ENCODE assay signal across 1 cellular context in the genomic region with DNA sequence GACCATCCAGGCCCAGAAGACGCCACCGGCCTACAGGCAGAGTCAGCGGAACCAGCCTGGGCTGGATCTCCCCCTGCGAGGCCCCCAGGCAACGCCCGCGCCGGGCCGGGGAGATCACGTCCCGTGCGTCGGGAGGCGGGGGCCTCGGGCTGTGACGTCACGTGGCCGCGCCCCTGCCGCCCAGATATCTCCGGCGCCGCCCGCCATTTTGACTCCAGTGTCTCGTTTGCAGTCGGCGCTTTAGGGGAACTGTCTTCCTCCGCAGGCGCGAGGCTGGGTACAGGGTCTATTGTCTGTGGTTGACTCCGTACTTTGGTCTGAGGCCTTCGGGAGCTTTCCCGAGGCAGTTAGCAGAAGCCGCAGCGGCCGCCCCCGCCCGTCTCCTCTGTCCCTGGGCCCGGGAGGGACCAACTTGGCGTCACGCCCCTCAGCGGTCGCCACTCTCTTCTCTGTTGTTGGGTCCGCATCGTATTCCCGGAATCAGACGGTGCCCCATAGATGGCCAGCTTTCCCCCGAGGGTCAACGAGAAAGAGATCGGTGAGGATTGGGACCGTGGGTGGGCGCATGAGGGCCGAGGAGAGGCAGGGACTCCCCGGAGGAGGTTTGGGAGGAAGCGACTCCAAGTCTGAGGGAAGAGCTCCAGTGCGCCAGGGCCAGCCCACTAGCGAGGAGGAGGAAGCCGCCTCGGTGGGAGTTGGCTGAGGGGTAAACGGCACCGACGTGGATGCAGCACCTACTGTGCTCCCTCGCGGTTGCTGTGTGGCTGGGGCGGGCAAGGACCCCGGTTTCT.
TF ChIP-seq lines count a peak whose summit lies in the region.

A gene with protein sequence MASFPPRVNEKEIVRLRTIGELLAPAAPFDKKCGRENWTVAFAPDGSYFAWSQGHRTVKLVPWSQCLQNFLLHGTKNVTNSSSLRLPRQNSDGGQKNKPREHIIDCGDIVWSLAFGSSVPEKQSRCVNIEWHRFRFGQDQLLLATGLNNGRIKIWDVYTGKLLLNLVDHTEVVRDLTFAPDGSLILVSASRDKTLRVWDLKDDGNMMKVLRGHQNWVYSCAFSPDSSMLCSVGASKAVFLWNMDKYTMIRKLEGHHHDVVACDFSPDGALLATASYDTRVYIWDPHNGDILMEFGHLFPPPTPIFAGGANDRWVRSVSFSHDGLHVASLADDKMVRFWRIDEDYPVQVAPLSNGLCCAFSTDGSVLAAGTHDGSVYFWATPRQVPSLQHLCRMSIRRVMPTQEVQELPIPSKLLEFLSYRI (plus strand): TSS at position 217 of the 791 bp plus-strand sequence. CDS start 282 bp downstream, at position 499.

TF ChIP-seq in K562, 482 proteins besides CTCF, POLR2A, EP300 and RAD21 (continued from another document and continues in another):
- TF ChIP-seq, protein P1, sequence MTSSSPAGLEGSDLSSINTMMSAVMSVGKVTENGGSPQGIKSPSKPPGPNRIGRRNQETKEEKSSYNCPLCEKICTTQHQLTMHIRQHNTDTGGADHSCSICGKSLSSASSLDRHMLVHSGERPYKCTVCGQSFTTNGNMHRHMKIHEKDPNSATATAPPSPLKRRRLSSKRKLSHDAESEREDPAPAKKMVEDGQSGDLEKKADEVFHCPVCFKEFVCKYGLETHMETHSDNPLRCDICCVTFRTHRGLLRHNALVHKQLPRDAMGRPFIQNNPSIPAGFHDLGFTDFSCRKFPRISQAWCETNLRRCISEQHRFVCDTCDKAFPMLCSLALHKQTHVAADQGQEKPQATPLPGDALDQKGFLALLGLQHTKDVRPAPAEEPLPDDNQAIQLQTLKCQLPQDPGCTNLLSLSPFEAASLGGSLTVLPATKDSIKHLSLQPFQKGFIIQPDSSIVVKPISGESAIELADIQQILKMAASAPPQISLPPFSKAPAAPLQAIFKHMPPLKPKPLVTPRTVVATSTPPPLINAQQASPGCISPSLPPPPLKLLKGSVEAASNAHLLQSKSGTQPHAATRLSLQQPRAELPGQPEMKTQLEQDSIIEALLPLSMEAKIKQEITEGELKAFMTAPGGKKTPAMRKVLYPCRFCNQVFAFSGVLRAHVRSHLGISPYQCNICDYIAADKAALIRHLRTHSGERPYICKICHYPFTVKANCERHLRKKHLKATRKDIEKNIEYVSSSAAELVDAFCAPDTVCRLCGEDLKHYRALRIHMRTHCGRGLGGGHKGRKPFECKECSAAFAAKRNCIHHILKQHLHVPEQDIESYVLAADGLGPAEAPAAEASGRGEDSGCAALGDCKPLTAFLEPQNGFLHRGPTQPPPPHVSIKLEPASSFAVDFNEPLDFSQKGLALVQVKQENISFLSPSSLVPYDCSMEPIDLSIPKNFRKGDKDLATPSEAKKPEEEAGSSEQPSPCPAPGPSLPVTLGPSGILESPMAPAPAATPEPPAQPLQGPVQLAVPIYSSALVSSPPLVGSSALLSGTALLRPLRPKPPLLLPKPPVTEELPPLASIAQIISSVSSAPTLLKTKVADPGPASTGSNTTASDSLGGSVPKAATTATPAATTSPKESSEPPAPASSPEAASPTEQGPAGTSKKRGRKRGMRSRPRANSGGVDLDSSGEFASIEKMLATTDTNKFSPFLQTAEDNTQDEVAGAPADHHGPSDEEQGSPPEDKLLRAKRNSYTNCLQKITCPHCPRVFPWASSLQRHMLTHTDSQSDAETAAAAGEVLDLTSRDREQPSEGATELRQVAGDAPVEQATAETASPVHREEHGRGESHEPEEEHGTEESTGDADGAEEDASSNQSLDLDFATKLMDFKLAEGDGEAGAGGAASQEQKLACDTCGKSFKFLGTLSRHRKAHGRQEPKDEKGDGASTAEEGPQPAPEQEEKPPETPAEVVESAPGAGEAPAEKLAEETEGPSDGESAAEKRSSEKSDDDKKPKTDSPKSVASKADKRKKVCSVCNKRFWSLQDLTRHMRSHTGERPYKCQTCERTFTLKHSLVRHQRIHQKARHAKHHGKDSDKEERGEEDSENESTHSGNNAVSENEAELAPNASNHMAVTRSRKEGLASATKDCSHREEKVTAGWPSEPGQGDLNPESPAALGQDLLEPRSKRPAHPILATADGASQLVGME (CRISPR knock-in tag; IDR thresholded peaks at IDR 0.05): peak; percentile 67; the same call in 1 of the 2 replicates
- TF ChIP-seq SMARCA5 (IDR thresholded peaks at IDR 0.05) (peak; percentile 52; the same call in 1 of the 2 replicates), JUND (IDR thresholded peaks at IDR 0.05; ENCODE audit: borderline replicate concordance, low read depth, low read length) (peak; percentile 71), JUND (tag; IDR thresholded peaks at IDR 0.05; ENCODE audit: borderline replicate concordance, low read depth, low read length) (no peak; the same call in 2 of the 3 replicates), BRD4 (IDR thresholded peaks at IDR 0.05) (peak; percentile 78; the same call in 1 of the 2 replicates), PHF20 (IDR thresholded peaks at IDR 0.05; ENCODE audit: partially characterized antibody) (peak; percentile 60), GABPB2 (CRISPR knock-in tag; conservative IDR thresholded peaks at IDR 0.05) (no peak), ZNF436 (CRISPR knock-in tag; IDR thresholded peaks at IDR 0.05) (no peak; the same call in 1 of the 2 replicates), SIN3A (IDR thresholded peaks at IDR 0.05; ENCODE audit: borderline replicate concordance in 2 of 2, control insufficient read depth in 1 of 2, low read depth in 2 of 2, low read length in 2 of 2) (peak; percentile 58 to 74; a peak in 2 of 4 replicates), NBN (IDR thresholded peaks at IDR 0.05; ENCODE audit: low read depth) (peak; percentile 97), SRSF7 (optimal IDR thresholded peaks at IDR 0.05; ENCODE audit: low read depth, low read length) (no peak), ELF4 (CRISPR knock-in tag; IDR thresholded peaks at IDR 0.05) (peak; percentile 51; the same call in 1 of the 2 replicates), CREM (IDR thresholded peaks at IDR 0.05; ENCODE audit: low read depth) (peak; percentile 97), FOXK1 (CRISPR knock-in tag; IDR thresholded peaks at IDR 0.05; ENCODE audit: borderline replicate concordance) (no peak), CBX1 (IDR thresholded peaks at IDR 0.05; ENCODE audit: low read depth) (peak; percentile 91), KLF16 (IDR thresholded peaks at IDR 0.05) (peak; percentile 81), FOSL1 (tag; conservative IDR thresholded peaks at IDR 0.05) (peak; percentile 42; the same call in 1 of the 2 replicates), ZNF766 (CRISPR knock-in tag; conservative IDR thresholded peaks at IDR 0.05) (0 out of 2 replicates have a peak, but pooled peaks have one; percentile 26), SUPT5H (IDR thresholded peaks at IDR 0.05) (peak; percentile 99), ZFP36 (IDR thresholded peaks at IDR 0.05; ENCODE audit: low read depth, low read length, partially characterized antibody) (peak; percentile 10)
- TF ChIP-seq, protein P2, sequence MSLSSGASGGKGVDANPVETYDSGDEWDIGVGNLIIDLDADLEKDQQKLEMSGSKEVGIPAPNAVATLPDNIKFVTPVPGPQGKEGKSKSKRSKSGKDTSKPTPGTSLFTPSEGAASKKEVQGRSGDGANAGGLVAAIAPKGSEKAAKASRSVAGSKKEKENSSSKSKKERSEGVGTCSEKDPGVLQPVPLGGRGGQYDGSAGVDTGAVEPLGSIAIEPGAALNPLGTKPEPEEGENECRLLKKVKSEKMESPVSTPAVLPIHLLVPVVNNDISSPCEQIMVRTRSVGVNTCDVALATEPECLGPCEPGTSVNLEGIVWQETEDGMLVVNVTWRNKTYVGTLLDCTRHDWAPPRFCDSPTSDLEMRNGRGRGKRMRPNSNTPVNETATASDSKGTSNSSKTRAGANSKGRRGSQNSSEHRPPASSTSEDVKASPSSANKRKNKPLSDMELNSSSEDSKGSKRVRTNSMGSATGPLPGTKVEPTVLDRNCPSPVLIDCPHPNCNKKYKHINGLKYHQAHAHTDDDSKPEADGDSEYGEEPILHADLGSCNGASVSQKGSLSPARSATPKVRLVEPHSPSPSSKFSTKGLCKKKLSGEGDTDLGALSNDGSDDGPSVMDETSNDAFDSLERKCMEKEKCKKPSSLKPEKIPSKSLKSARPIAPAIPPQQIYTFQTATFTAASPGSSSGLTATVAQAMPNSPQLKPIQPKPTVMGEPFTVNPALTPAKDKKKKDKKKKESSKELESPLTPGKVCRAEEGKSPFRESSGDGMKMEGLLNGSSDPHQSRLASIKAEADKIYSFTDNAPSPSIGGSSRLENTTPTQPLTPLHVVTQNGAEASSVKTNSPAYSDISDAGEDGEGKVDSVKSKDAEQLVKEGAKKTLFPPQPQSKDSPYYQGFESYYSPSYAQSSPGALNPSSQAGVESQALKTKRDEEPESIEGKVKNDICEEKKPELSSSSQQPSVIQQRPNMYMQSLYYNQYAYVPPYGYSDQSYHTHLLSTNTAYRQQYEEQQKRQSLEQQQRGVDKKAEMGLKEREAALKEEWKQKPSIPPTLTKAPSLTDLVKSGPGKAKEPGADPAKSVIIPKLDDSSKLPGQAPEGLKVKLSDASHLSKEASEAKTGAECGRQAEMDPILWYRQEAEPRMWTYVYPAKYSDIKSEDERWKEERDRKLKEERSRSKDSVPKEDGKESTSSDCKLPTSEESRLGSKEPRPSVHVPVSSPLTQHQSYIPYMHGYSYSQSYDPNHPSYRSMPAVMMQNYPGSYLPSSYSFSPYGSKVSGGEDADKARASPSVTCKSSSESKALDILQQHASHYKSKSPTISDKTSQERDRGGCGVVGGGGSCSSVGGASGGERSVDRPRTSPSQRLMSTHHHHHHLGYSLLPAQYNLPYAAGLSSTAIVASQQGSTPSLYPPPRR (CRISPR knock-in tag; IDR thresholded peaks at IDR 0.05; ENCODE audit: borderline replicate concordance): 0 out of 2 replicates have a peak, but pooled peaks have one; percentile 49
- TF ChIP-seq, protein P3, sequence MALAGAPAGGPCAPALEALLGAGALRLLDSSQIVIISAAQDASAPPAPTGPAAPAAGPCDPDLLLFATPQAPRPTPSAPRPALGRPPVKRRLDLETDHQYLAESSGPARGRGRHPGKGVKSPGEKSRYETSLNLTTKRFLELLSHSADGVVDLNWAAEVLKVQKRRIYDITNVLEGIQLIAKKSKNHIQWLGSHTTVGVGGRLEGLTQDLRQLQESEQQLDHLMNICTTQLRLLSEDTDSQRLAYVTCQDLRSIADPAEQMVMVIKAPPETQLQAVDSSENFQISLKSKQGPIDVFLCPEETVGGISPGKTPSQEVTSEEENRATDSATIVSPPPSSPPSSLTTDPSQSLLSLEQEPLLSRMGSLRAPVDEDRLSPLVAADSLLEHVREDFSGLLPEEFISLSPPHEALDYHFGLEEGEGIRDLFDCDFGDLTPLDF (CRISPR knock-in tag; IDR thresholded peaks at IDR 0.05): peak; percentile 71; the same call in 1 of the 2 replicates
- TF ChIP-seq, protein P4, sequence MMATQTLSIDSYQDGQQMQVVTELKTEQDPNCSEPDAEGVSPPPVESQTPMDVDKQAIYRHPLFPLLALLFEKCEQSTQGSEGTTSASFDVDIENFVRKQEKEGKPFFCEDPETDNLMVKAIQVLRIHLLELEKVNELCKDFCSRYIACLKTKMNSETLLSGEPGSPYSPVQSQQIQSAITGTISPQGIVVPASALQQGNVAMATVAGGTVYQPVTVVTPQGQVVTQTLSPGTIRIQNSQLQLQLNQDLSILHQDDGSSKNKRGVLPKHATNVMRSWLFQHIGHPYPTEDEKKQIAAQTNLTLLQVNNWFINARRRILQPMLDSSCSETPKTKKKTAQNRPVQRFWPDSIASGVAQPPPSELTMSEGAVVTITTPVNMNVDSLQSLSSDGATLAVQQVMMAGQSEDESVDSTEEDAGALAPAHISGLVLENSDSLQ (IDR thresholded peaks at IDR 0.05): no peak
- TF ChIP-seq, protein P5, sequence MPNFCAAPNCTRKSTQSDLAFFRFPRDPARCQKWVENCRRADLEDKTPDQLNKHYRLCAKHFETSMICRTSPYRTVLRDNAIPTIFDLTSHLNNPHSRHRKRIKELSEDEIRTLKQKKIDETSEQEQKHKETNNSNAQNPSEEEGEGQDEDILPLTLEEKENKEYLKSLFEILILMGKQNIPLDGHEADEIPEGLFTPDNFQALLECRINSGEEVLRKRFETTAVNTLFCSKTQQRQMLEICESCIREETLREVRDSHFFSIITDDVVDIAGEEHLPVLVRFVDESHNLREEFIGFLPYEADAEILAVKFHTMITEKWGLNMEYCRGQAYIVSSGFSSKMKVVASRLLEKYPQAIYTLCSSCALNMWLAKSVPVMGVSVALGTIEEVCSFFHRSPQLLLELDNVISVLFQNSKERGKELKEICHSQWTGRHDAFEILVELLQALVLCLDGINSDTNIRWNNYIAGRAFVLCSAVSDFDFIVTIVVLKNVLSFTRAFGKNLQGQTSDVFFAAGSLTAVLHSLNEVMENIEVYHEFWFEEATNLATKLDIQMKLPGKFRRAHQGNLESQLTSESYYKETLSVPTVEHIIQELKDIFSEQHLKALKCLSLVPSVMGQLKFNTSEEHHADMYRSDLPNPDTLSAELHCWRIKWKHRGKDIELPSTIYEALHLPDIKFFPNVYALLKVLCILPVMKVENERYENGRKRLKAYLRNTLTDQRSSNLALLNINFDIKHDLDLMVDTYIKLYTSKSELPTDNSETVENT (CRISPR knock-in tag; IDR thresholded peaks at IDR 0.05): peak; percentile 49; the same call in 1 of the 2 replicates
- TF ChIP-seq, protein P6, sequence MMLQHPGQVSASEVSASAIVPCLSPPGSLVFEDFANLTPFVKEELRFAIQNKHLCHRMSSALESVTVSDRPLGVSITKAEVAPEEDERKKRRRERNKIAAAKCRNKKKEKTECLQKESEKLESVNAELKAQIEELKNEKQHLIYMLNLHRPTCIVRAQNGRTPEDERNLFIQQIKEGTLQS (IDR thresholded peaks at IDR 0.05): peak; percentile 68
- TF ChIP-seq, protein P6 (CRISPR knock-in tag; conservative IDR thresholded peaks at IDR 0.05): peak; percentile 65; the same call in 1 of the 2 replicates
- TF ChIP-seq, protein P7, sequence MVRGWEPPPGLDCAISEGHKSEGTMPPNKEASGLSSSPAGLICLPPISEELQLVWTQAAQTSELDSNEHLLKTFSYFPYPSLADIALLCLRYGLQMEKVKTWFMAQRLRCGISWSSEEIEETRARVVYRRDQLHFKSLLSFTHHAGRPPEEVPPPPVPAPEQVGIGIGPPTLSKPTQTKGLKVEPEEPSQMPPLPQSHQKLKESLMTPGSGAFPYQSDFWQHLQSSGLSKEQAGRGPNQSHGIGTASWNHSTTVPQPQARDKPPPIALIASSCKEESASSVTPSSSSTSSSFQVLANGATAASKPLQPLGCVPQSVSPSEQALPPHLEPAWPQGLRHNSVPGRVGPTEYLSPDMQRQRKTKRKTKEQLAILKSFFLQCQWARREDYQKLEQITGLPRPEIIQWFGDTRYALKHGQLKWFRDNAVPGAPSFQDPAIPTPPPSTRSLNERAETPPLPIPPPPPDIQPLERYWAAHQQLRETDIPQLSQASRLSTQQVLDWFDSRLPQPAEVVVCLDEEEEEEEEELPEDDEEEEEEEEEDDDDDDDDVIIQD (CRISPR knock-in tag; IDR thresholded peaks at IDR 0.05): 0 out of 2 replicates have a peak, but pooled peaks have one; percentile 58
- TF ChIP-seq, protein P8, sequence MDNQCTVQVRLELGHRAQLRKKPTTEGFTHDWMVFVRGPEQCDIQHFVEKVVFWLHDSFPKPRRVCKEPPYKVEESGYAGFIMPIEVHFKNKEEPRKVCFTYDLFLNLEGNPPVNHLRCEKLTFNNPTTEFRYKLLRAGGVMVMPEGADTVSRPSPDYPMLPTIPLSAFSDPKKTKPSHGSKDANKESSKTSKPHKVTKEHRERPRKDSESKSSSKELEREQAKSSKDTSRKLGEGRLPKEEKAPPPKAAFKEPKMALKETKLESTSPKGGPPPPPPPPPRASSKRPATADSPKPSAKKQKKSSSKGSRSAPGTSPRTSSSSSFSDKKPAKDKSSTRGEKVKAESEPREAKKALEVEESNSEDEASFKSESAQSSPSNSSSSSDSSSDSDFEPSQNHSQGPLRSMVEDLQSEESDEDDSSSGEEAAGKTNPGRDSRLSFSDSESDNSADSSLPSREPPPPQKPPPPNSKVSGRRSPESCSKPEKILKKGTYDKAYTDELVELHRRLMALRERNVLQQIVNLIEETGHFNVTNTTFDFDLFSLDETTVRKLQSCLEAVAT (IDR thresholded peaks at IDR 0.05): peak in 1 of 2 experiments; percentile 87; a peak in 2 of 4 replicates
